1 cellular context compared by ENCODE assay signal in the genomic region with DNA sequence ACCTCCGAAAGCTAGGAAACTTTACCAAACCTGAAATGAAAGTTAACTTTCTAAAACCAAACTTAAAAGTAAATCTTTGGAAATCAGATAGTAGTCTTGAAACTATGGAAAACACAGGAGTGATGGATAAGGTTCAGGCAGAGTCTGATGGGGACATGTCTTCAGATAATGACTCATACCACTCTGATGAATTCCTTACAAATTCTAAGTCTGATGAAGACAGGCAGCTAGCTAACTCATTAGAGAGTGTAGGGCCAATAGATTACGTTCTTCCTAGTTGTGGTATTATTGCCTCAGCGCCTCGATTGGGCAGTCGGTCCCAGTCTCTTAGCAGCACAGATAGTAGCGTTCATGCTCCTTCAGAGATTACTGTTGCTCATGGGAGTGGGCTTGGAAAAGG.
TF ChIP-seq lines count a peak whose summit lies in the region.

No MANE protein-coding gene starts in this region.

TF ChIP-seq in HCT116, 20 proteins besides CTCF, POLR2A, EP300 and RAD21 (continued from another document):
- no peak for TF ChIP-seq YY1 (IDR thresholded peaks at IDR 0.05; ENCODE audit: extremely low read depth, insufficient replicate concordance, low read depth, low read length)
- TF ChIP-seq, protein P1, sequence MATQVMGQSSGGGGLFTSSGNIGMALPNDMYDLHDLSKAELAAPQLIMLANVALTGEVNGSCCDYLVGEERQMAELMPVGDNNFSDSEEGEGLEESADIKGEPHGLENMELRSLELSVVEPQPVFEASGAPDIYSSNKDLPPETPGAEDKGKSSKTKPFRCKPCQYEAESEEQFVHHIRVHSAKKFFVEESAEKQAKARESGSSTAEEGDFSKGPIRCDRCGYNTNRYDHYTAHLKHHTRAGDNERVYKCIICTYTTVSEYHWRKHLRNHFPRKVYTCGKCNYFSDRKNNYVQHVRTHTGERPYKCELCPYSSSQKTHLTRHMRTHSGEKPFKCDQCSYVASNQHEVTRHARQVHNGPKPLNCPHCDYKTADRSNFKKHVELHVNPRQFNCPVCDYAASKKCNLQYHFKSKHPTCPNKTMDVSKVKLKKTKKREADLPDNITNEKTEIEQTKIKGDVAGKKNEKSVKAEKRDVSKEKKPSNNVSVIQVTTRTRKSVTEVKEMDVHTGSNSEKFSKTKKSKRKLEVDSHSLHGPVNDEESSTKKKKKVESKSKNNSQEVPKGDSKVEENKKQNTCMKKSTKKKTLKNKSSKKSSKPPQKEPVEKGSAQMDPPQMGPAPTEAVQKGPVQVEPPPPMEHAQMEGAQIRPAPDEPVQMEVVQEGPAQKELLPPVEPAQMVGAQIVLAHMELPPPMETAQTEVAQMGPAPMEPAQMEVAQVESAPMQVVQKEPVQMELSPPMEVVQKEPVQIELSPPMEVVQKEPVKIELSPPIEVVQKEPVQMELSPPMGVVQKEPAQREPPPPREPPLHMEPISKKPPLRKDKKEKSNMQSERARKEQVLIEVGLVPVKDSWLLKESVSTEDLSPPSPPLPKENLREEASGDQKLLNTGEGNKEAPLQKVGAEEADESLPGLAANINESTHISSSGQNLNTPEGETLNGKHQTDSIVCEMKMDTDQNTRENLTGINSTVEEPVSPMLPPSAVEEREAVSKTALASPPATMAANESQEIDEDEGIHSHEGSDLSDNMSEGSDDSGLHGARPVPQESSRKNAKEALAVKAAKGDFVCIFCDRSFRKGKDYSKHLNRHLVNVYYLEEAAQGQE (IDR thresholded peaks at IDR 0.05; ENCODE audit: low read depth), result no peak
- no peak for TF ChIP-seq EGR1 (IDR thresholded peaks at IDR 0.05; ENCODE audit: low read depth)
